30 cellular contexts compared by ENCODE assay signal in the genomic region with DNA sequence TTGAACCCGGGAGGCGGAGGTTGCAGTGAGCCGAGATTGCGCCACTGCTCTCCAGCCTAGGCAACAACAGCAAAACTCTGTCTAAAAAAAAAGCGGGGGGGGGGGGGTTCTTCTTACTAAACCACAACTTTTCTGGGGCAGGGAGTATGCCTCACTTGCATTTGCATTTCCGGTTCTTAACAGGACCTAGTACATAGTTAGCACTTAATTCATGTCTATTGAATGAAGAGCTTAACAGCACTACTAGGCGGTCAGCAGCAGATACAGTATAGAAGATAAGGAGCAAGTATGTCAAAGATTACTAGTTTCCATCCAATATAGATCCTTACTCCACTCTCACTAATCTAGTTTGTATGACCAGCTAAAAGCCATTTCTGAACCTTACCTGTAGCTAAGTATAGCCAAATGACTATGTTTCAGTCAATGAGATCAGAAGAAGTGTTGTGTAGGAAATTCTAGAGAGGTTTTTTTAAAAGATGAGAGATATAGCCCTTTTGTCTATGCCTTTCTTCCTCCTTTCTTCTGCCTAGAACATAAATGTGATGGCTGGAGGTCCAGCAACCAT. TPM values are rescaled to one million over a fixed set of nuclear protein-coding genes. Genes with fewer than 3 reads are reported as not detected.
DNase-seq lines count a peak whose midpoint lies in the region; ATAC-seq, FAIRE-seq and TF ChIP-seq lines count a peak whose summit lies in the region.
"Had no signal": no experiment of that assay in that cellular context is flagged by ENCODE, and none has a peak within 500 bp of the region (broad histone marks: within the 10 kb centered on the region; RNA-seq: fewer than 3 reads in every experiment).

No MANE protein-coding gene starts in this region.

- no peaks in the 10 kb centered on the region for H3K9me3 Mint-ChIP-seq in activated T-cell treated with anti-CD3 and anti-CD28 coated beads, Interleukin-2, amount 50 U/mL, for 24 hours
- H3K9me3 Mint-ChIP-seq: activated CD4-positive, alpha-beta memory T cell treated with anti-CD3 and anti-CD28 coated beads for 36 hours; WTC11 had no signal

- intact Hi-C loops in upper lobe of right lung (cut with DNase I) (loop anchor here (10.0 kb wide), 1 partner anchor 105 kb away; no protein-coding TSS in a partner anchor), Right ventricle myocardium superior (cut with DNase I) (no loop called here)

- H3K27me3 ChIP-seq in upper lobe of right lung, result no peaks in the 10 kb centered on the region
- H3K27me3 ChIP-seq: dorsolateral prefrontal cortex, heart left ventricle, Peyer's patch, upper lobe of left lung had no signal

- H3K27ac Mint-ChIP-seq in activated T-cell treated with anti-CD3 and anti-CD28 coated beads, Interleukin-2, amount 50 U/mL, for 24 hours, result peak overlapping the region; percentile 48
- H3K27ac Mint-ChIP-seq: activated CD4-positive, alpha-beta memory T cell treated with anti-CD3 and anti-CD28 coated beads for 36 hours; activated naive CD8-positive, alpha-beta T cell treated with anti-CD3 and anti-CD28 coated beads, Interleukin-2, amount 50 U/mL, for 24 hours; WTC11 had no signal

- no peak overlapping the region for H3K27ac ChIP-seq in upper lobe of right lung
- H3K27ac ChIP-seq: heart left ventricle, upper lobe of left lung had no signal

- no peak for TF ChIP-seq CTCF in upper lobe of right lung (IDR thresholded peaks at IDR 0.05)

- no peak for DNase-seq in activated T-cell treated with anti-CD3 and anti-CD28 coated beads, Interleukin-2, amount 50 U/mL, for 24 hours
- DNase-seq in activated T-cell treated with anti-CD3 and anti-CD28 coated beads for 4 hours, result no peak
- DNase-seq in NOMO-1 treated with dmso at 0.1 percent for 144 hours (lab: John Stamatoyannopoulos, UW; ENCODE audit: unreplicated experiment), result peak; percentile 22
- DNase-seq in central memory CD4-positive, alpha-beta T cell, result peak; percentile 12
- no peak for DNase-seq in upper lobe of right lung
- no peak for DNase-seq in GM12892 (ENCODE audit: insufficient read length)
- no peak for DNase-seq in Right ventricle myocardium superior
- DNase-seq: activated CD4-positive, alpha-beta memory T cell treated with anti-CD3 and anti-CD28 coated beads for 36 hours; activated CD8-positive, alpha-beta memory T cell treated with anti-CD3 and anti-CD28 coated beads, Interleukin-2, amount 50 U/mL, for 48 hours; activated effector memory CD4-positive, alpha-beta T cell treated with Interleukin-2 at 50 U/mL for 16 hours; activated naive CD8-positive, alpha-beta T cell treated with anti-CD3 and anti-CD28 coated beads, Interleukin-2, amount 50 U/mL, for 24 hours; AML-193; cerebellar nuclear complex; DMS79; dorsolateral prefrontal cortex; heart left ventricle; mammary epithelial cell; NCI-H2081 treated with DMSO at 0.1 percent for 48 hours; NCI-H446; NCI-H82; nucleus accumbens; Peyer's patch; small intestine; stimulated activated CD4-positive, alpha-beta T cell treated with anti-CD3 and anti-CD28 coated beads, Interleukin-1b, Interleukin-23, amount 100 ng/mL, for 48 hours; substantia nigra had no signal

- no peak overlapping the region for H3K4me3 Mint-ChIP-seq in activated T-cell treated with anti-CD3 and anti-CD28 coated beads, Interleukin-2, amount 50 U/mL, for 24 hours
- H3K4me3 Mint-ChIP-seq: activated CD4-positive, alpha-beta memory T cell treated with anti-CD3 and anti-CD28 coated beads for 36 hours; activated naive CD8-positive, alpha-beta T cell treated with anti-CD3 and anti-CD28 coated beads, Interleukin-2, amount 50 U/mL, for 24 hours; WTC11 had no signal

- ATAC-seq in upper lobe of right lung (peak; percentile 40), GM21619 (IDR thresholded peaks at IDR 0.05; ENCODE audit: unreplicated experiment) (no peak), Right ventricle myocardium superior (ENCODE audit: poor library complexity) (no peak)
- ATAC-seq: activated naive CD8-positive, alpha-beta T cell treated with anti-CD3 and anti-CD28 coated beads, Interleukin-2, amount 50 U/mL, for 24 hours; HCT116; heart left ventricle; WTC11 had no signal

- no peak overlapping the region for H3K4me3 ChIP-seq in upper lobe of right lung
- H3K4me3 ChIP-seq: dorsolateral prefrontal cortex, heart left ventricle, Peyer's patch, upper lobe of left lung had no signal

- H3K36me3 ChIP-seq in upper lobe of right lung, result no peaks in the 10 kb centered on the region

- H3K27me3 Mint-ChIP-seq in activated T-cell treated with anti-CD3 and anti-CD28 coated beads, Interleukin-2, amount 50 U/mL, for 24 hours, result no peaks in the 10 kb centered on the region

- H3K4me1 Mint-ChIP-seq in activated T-cell treated with anti-CD3 and anti-CD28 coated beads, Interleukin-2, amount 50 U/mL, for 24 hours (ENCODE audit: low read depth), result peaks cover 53% of the 10 kb centered on the region
- H3K4me1 Mint-ChIP-seq: WTC11 had no signal

- no peaks in the 10 kb centered on the region for H3K9me3 ChIP-seq in upper lobe of right lung
- H3K9me3 ChIP-seq: heart left ventricle, Peyer's patch, upper lobe of left lung had no signal

- no peak for FAIRE-seq in GM12892 (lab: Jason Lieb, UNC)
- FAIRE-seq: HepG2, small intestine had no signal

- peaks cover 54% of the 10 kb centered on the region for H3K36me3 Mint-ChIP-seq in activated T-cell treated with anti-CD3 and anti-CD28 coated beads, Interleukin-2, amount 50 U/mL, for 24 hours (ENCODE audit: low read depth)
- H3K36me3 Mint-ChIP-seq: WTC11 had no signal

- TF ChIP-seq POLR2A in GM12892 (IDR thresholded peaks at IDR 0.05; ENCODE audit: low read depth, low read length), result no peak

- peaks cover 14% of the 10 kb centered on the region for H3K4me1 ChIP-seq in upper lobe of right lung

RNA-seq across cellular contexts. Expression of a gene that starts 11.4 kb away (rescaled TPM):
- 32.9 TPM for total RNA-seq in upper lobe of right lung
- 5.1 TPM for polyA plus RNA-seq in GM12892 (2012; ENCODE audit: missing spikeins)
- total RNA-seq in Right ventricle myocardium superior, result 12.0 TPM

RNA-seq across cellular contexts. Expression of a gene that starts 11.8 kb away (rescaled TPM):
- total RNA-seq in upper lobe of right lung (68.2 TPM), Right ventricle myocardium superior (541 TPM)
- polyA plus RNA-seq in GM12892 (2012; ENCODE audit: missing spikeins), result 250 TPM

RNA-seq across cellular contexts. Expression of a gene that starts 55.9 kb away (rescaled TPM):
- total RNA-seq in upper lobe of right lung, result 316 TPM
- polyA plus RNA-seq in GM12892 (2012; ENCODE audit: missing spikeins), result 246 TPM
- 251 TPM for total RNA-seq in Right ventricle myocardium superior

Comparison
In these comparisons a context has a peak if more than half of its experiments do, and no peak if none do; other contexts are left out.
1. DNase-seq: peak in NOMO-1 treated with dmso at 0.1 percent for 144 hours (single experiment) and central memory CD4-positive, alpha-beta T cell (single experiment); none in activated T-cell treated with anti-CD3 and anti-CD28 coated beads, Interleukin-2, amount 50 U/mL, for 24 hours (single experiment), activated T-cell treated with anti-CD3 and anti-CD28 coated beads for 4 hours (single experiment), upper lobe of right lung (single experiment), GM12892 (single experiment) and Right ventricle myocardium superior (single experiment).